ENCODE assay signal across 1 cellular context in genomic region chr6:143682805-143683204, GRCh38.
TF ChIP-seq lines count a peak whose summit lies in the region.

No MANE protein-coding gene starts in this region.

TF ChIP-seq in K562, 482 proteins besides CTCF, POLR2A, EP300 and RAD21 (continued from another document):
- TF ChIP-seq HOMEZ (CRISPR knock-in tag; IDR thresholded peaks at IDR 0.05) (no peak), CBX1 (IDR thresholded peaks at IDR 0.05; ENCODE audit: low read depth) (peak; percentile 51; the same call in 1 of the 2 replicates), TRIM24 (IDR thresholded peaks at IDR 0.05) (peak; percentile 45 to 61; a peak in 3 of 4 replicates), ZC3H8 (IDR thresholded peaks at IDR 0.05) (no peak), ZNF280A (IDR thresholded peaks at IDR 0.05; ENCODE audit: low read depth, partially characterized antibody) (peak; percentile 54), ZNF324 (CRISPR knock-in tag; IDR thresholded peaks at IDR 0.05) (peak; percentile 99), IRF1 (CRISPR knock-in tag; IDR thresholded peaks at IDR 0.05; ENCODE audit: borderline replicate concordance) (no peak), MBD1 (CRISPR knock-in tag; IDR thresholded peaks at IDR 0.05) (peak; percentile 59; the same call in 1 of the 2 replicates)
